13 cellular contexts compared by ENCODE assay signal in the genomic region with DNA sequence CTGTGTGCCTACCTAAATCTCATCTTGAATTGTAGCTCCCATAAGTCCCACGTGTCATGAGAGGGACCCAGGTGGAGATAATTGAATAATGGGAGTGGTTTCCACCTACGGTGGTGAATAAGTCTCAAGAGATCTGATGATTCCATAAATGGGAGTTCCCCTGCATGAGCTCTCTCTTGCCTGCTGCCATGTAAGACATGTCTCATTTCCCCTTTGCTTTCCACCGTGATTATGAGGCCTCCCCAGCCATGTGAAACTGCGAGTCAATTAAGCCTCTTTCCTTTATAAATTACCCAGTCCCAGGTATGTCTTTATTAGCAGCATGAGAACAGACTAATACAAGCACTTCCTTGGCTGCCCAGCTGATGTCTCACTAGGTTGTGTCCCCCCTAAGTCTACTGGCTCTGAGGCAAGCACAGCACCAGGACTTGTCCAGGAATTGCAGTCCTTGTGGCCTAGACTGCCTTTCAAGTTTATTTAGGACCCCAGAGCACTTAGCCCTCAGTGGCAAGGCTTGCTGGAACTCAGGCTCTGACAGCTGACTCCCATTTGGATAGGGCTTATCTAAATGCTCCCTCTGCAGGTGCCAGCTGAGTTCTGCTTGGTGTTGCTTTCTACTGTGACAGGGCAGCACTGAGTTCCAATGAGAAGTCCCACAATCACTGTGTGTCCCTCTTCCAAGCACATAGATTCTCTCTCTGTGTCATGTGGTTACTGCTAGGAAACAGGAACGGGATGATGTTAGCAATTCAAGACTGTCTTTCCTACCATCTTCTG. TPM values are rescaled to one million over a fixed set of nuclear protein-coding genes. Genes with fewer than 3 reads are reported as not detected.
DNase-seq lines count a peak whose midpoint lies in the region; ATAC-seq, FAIRE-seq and TF ChIP-seq lines count a peak whose summit lies in the region.
"Had no signal": no experiment of that assay in that cellular context is flagged by ENCODE, and none has a peak within 500 bp of the region (broad histone marks: within the 10 kb centered on the region; RNA-seq: fewer than 3 reads in every experiment).

No MANE protein-coding gene starts in this region.

- no peak overlapping the region for H3K27ac ChIP-seq in MM.1S (ENCODE audit: low read length)
- no peak overlapping the region for H3K27ac ChIP-seq in left lung
- H3K27ac ChIP-seq in substantia nigra (ENCODE audit: low read depth, low read length, poor library complexity, severe bottlenecking), result no peak overlapping the region
- no peak overlapping the region for H3K27ac ChIP-seq in thyroid gland
- no peak overlapping the region for H3K27ac ChIP-seq in smooth muscle cell (ENCODE audit: low read depth)
- H3K27ac ChIP-seq: esophagus squamous epithelium had no signal

- intact Hi-C loops in left lung (cut with DNase I) (no loop called here), thyroid gland (cut with DNase I) (no loop called here)

- H3K27me3 ChIP-seq in MM.1S (replicated peaks; ENCODE audit: insufficient read depth, low read length) (no peaks in the 10 kb centered on the region), left lung (no peaks in the 10 kb centered on the region), thyroid gland (no peaks in the 10 kb centered on the region), smooth muscle cell (ENCODE audit: low read depth) (no peaks in the 10 kb centered on the region)
- H3K27me3 ChIP-seq: esophagus squamous epithelium had no signal

- H3K9me3 ChIP-seq in MM.1S (replicated peaks; ENCODE audit: insufficient read depth, low read length) (no peaks in the 10 kb centered on the region), left lung (peaks cover 0 to 32% of the 10 kb centered on the region in 2 donors), thyroid gland (no peaks in the 10 kb centered on the region), smooth muscle cell (replicated peaks; ENCODE audit: low read depth) (no peaks in the 10 kb centered on the region)

- no peaks in the 10 kb centered on the region for H3F3A ChIP-seq in MM.1S (ENCODE audit: insufficient read depth, low read length)
- H3F3A ChIP-seq in smooth muscle cell (ENCODE audit: low read depth), result peaks cover 6% of the 10 kb centered on the region

- no peak for TF ChIP-seq POLR2A in thyroid gland (IDR thresholded peaks at IDR 0.05)

- H3K36me3 ChIP-seq in MM.1S (replicated peaks; ENCODE audit: insufficient read depth, low read length), result no peaks in the 10 kb centered on the region
- no peaks in the 10 kb centered on the region for H3K36me3 ChIP-seq in left lung
- no peaks in the 10 kb centered on the region for H3K36me3 ChIP-seq in thyroid gland
- no peaks in the 10 kb centered on the region for H3K36me3 ChIP-seq in smooth muscle cell (ENCODE audit: low read depth)
- H3K36me3 ChIP-seq: esophagus squamous epithelium had no signal

- FAIRE-seq in RCC 7860 (lab: Jason Lieb, UNC), result no peak

- H3K4me1 ChIP-seq in MM.1S (ENCODE audit: low read length), result no peaks in the 10 kb centered on the region
- no peaks in the 10 kb centered on the region for H3K4me1 ChIP-seq in left lung
- H3K4me1 ChIP-seq in thyroid gland, result no peaks in the 10 kb centered on the region
- peaks cover 10% of the 10 kb centered on the region for H3K4me1 ChIP-seq in smooth muscle cell (ENCODE audit: low read depth)
- H3K4me1 ChIP-seq: esophagus squamous epithelium had no signal

- H3K9me2 ChIP-seq in MM.1S (replicated peaks; ENCODE audit: insufficient read depth, low read length), result no peaks in the 10 kb centered on the region

- H3K4me3 ChIP-seq in GM12865 (ENCODE audit: low read depth, low read length), result no peak overlapping the region
- H3K4me3 ChIP-seq in MM.1S (ENCODE audit: low read length), result no peak overlapping the region
- no peak overlapping the region for H3K4me3 ChIP-seq in left lung
- no peak overlapping the region for H3K4me3 ChIP-seq in thyroid gland (replicated peaks in 1 of 3)
- H3K4me3 ChIP-seq in smooth muscle cell, result no peak overlapping the region
- H3K4me3 ChIP-seq: esophagus squamous epithelium had no signal

- H3K9ac ChIP-seq in MM.1S (ENCODE audit: low read length) (no peak overlapping the region), smooth muscle cell (ENCODE audit: low read depth) (no peak overlapping the region)

- H4K20me1 ChIP-seq in MM.1S (ENCODE audit: insufficient read depth, low read length) (no peaks in the 10 kb centered on the region), smooth muscle cell (ENCODE audit: low read depth) (no peaks in the 10 kb centered on the region)

- 63 to 64% methylated on average over 5 of the region's 5 CpGs for WGBS in thyroid gland, 2 donors
- 75% methylated on average over 5 of the region's 5 CpGs for WGBS in smooth muscle cell (ENCODE audit: low lambda C conversion rate)

- H2AFZ ChIP-seq in MM.1S (ENCODE audit: low read length) (no peak overlapping the region), smooth muscle cell (ENCODE audit: low read depth) (no peak overlapping the region)

- ATAC-seq in left lung, result peak; percentile 66
- ATAC-seq: activated CD4-positive, alpha-beta T cell treated with anti-CD3 and anti-CD28 coated beads for 36 hours had no signal

- peak; percentile 13 for DNase-seq in GM12865 (ENCODE audit: low read depth)
- no peak for DNase-seq in MM.1S
- peak; percentile 24 for DNase-seq in cerebellar cortex (ENCODE audit: low spot score)
- no peak for DNase-seq in left lung
- no peak for DNase-seq in substantia nigra (lab: John Stamatoyannopoulos, UW)
- DNase-seq in thyroid gland, result no peak
- DNase-seq in RCC 7860 (ENCODE audit: low spot score), result no peak
- DNase-seq in smooth muscle cell (lab: John Stamatoyannopoulos, UW; ENCODE audit: unreplicated experiment), result no peak
- DNase-seq: activated CD4-positive, alpha-beta T cell treated with anti-CD3 and anti-CD28 coated beads for 36 hours; CD4-positive, alpha-beta memory T cell; esophagus squamous epithelium; NCI-H510A had no signal

- TF ChIP-seq CTCF in GM12865 (IDR thresholded peaks at IDR 0.05; ENCODE audit: insufficient read depth, low read depth, low read length, missing control alignments) (no peak), MM.1S (IDR thresholded peaks at IDR 0.05; ENCODE audit: low read length) (peak; percentile 20), left lung (IDR thresholded peaks at IDR 0.05) (no peak), thyroid gland (IDR thresholded peaks at IDR 0.05) (no peak), smooth muscle cell (IDR thresholded peaks at IDR 0.05; ENCODE audit: borderline replicate concordance, insufficient read depth, poor library complexity, severe bottlenecking) (no peak)

- H3K79me2 ChIP-seq in MM.1S (ENCODE audit: low read length) (no peaks in the 10 kb centered on the region), smooth muscle cell (ENCODE audit: low read depth) (no peaks in the 10 kb centered on the region)

- H3K4me2 ChIP-seq in MM.1S (ENCODE audit: low read depth, low read length) (no peak overlapping the region), smooth muscle cell (no peak overlapping the region)

RNA-seq across cellular contexts. Expression of a gene that starts 59.0 kb away (rescaled TPM):
- total RNA-seq in left lung (not detected), thyroid gland (not detected), smooth muscle cell (not detected in 2 replicates)
- not detected in 2 replicates for polyA plus RNA-seq in smooth muscle cell
- total RNA-seq: activated CD4-positive, alpha-beta T cell treated with anti-CD3 and anti-CD28 coated beads for 36 hours; CD4-positive, alpha-beta memory T cell; esophagus squamous epithelium had no signal
- polyA plus RNA-seq: CD4-positive, alpha-beta memory T cell; neural cell had no signal

Comparison
In these comparisons a context has a peak if more than half of its experiments do, and no peak if none do; other contexts are left out.
1. DNase-seq: peak in GM12865 (single experiment) and cerebellar cortex (single experiment); none in MM.1S (single experiment), left lung (0 of 2), substantia nigra (0 of 49), thyroid gland (0 of 2), RCC 7860 (single experiment) and smooth muscle cell (single experiment).